In genomic region chr19:48319647-48320537, GRCh38 we compare ENCODE assay signal across 8 cellular contexts. TPM values are rescaled to one million over a fixed set of nuclear protein-coding genes. Genes with fewer than 3 reads are reported as not detected.
A peak's percentile ranks its signal among the peaks of the same experiment; 100 is the strongest.
DNase-seq lines count a peak whose midpoint lies in the region; ATAC-seq lines count a peak whose summit lies in the region.

No MANE protein-coding gene starts in this region.

- DNase-seq in AG20443 (ENCODE audit: low spot score) (peak; percentile 83), HCEC 1CT (peak; percentile 63), NCI-H69 (lab: John Stamatoyannopoulos, UW) (peak; percentile 93), lung microvascular endothelial cell (ENCODE audit: low read depth in 2 of 2) (peak; percentile 83 to 90)
- peak; percentile 82 for DNase-seq in activated CD4-positive, alpha-beta memory T cell treated with anti-CD3 and anti-CD28 coated beads, Interleukin-2, amount 10 ng/mL, durations not matched to agents 7 days and 5 days
- peak; percentile 74 for DNase-seq in effector CD8-positive, alpha-beta T cell (lab: John Stamatoyannopoulos, UW)
- peak; percentile 61 for DNase-seq in stimulated activated CD8-positive, alpha-beta memory T cell treated with anti-CD3 and anti-CD28 coated beads, Interleukin-15, amount 100 ng/mL, for 24 hours (ENCODE audit: low read depth)

- no peaks in the 10 kb centered on the region for H3K9me3 Mint-ChIP-seq in activated CD4-positive, alpha-beta memory T cell treated with anti-CD3 and anti-CD28 coated beads, Interleukin-2, amount 10 ng/mL, durations not matched to agents 7 days and 5 days

- POLR2A ChIA-PET in activated CD4-positive, alpha-beta memory T cell treated with anti-CD3 and anti-CD28 coated beads, Interleukin-2, amount 10 ng/mL, durations not matched to agents 7 days and 5 days (lab: Charles Lee), result interaction anchor here (1.3 to 8.5 kb wide), 2 partner anchors 12 to 61 kb away, joined by 4 to 265 read pairs; no protein-coding TSS in a partner anchor

- no peaks in the 10 kb centered on the region for H3K27me3 Mint-ChIP-seq in activated CD4-positive, alpha-beta memory T cell treated with anti-CD3 and anti-CD28 coated beads, Interleukin-2, amount 10 ng/mL, durations not matched to agents 7 days and 5 days

- H3K4me1 Mint-ChIP-seq in activated CD4-positive, alpha-beta memory T cell treated with anti-CD3 and anti-CD28 coated beads, Interleukin-2, amount 10 ng/mL, durations not matched to agents 7 days and 5 days, result peaks cover 48% of the 10 kb centered on the region

- H3K27ac Mint-ChIP-seq in activated CD4-positive, alpha-beta memory T cell treated with anti-CD3 and anti-CD28 coated beads, Interleukin-2, amount 10 ng/mL, durations not matched to agents 7 days and 5 days, result peak overlapping the region; percentile 98

- H3K4me3 Mint-ChIP-seq in activated CD4-positive, alpha-beta memory T cell treated with anti-CD3 and anti-CD28 coated beads, Interleukin-2, amount 10 ng/mL, durations not matched to agents 7 days and 5 days, result no peak overlapping the region

- peaks cover 3% of the 10 kb centered on the region for H3K36me3 Mint-ChIP-seq in activated CD4-positive, alpha-beta memory T cell treated with anti-CD3 and anti-CD28 coated beads, Interleukin-2, amount 10 ng/mL, durations not matched to agents 7 days and 5 days (ENCODE audit: low read depth)

- no peak for ATAC-seq in HG02610 (IDR thresholded peaks at IDR 0.05; ENCODE audit: unreplicated experiment)

- CTCF ChIA-PET in activated CD4-positive, alpha-beta memory T cell treated with anti-CD3 and anti-CD28 coated beads, Interleukin-2, amount 10 ng/mL, durations not matched to agents 7 days and 5 days (lab: Charles Lee), result interaction anchor here (0.7 to 10.0 kb wide), 3 partner anchors 9 to 71 kb away, joined by 7 to 342 read pairs (median 10); partner anchors contain the start of gene KDELR1

RNA-seq across cellular contexts. Expression of gene EMP3, which starts 5.5 kb away (rescaled TPM):
- 100 to 1,000 TPM; 418 to 447 TPM for total RNA-seq in activated CD4-positive, alpha-beta memory T cell treated with anti-CD3 and anti-CD28 coated beads, Interleukin-2, amount 10 ng/mL, durations not matched to agents 7 days and 5 days
- 4.0 and 7.4 TPM in 2 replicates for total RNA-seq in lung microvascular endothelial cell

RNA-seq across cellular contexts. Expression of gene TMEM143, which starts 43.8 kb away (rescaled TPM):
- total RNA-seq in activated CD4-positive, alpha-beta memory T cell treated with anti-CD3 and anti-CD28 coated beads, Interleukin-2, amount 10 ng/mL, durations not matched to agents 7 days and 5 days, result 10 to 100 TPM; 17.4 to 18.2 TPM
- 2.0 and 2.2 TPM in 2 replicates for total RNA-seq in lung microvascular endothelial cell

RNA-seq across cellular contexts. Expression of gene SYNGR4, which starts 44.3 kb away (rescaled TPM):
- total RNA-seq in activated CD4-positive, alpha-beta memory T cell treated with anti-CD3 and anti-CD28 coated beads, Interleukin-2, amount 10 ng/mL, durations not matched to agents 7 days and 5 days, result under 1 TPM in 1 of 2 experiments, not detected in 1; 0.28 TPM
- not detected in 2 replicates for total RNA-seq in lung microvascular endothelial cell

RNA-seq across cellular contexts. Expression of gene ZNF114, which starts 50.0 kb away (rescaled TPM):
- total RNA-seq in activated CD4-positive, alpha-beta memory T cell treated with anti-CD3 and anti-CD28 coated beads, Interleukin-2, amount 10 ng/mL, durations not matched to agents 7 days and 5 days, result under 1 TPM; 0.15 to 0.20 TPM
- total RNA-seq in lung microvascular endothelial cell, result under 0.01 and 0.87 TPM in 2 replicates

Comparison
In these comparisons a context has a peak if more than half of its experiments do, and no peak if none do; other contexts are left out.
1. RNA of gene EMP3, which starts 5.5 kb away (total RNA-seq): 418 to 447 TPM in activated CD4-positive, alpha-beta memory T cell treated with anti-CD3 and anti-CD28 coated beads, Interleukin-2, amount 10 ng/mL, durations not matched to agents 7 days and 5 days; 4.0 to 7.4 TPM in lung microvascular endothelial cell; every median in the first group is over 10 times any median in the second.
2. Peak in every context shown above with its lines, with median percentiles within 50 percentile points of each other: DNase-seq.